In genomic region chr21:31186916-31187315, GRCh38 we compare ENCODE assay signal across 2 cellular contexts.
TF ChIP-seq lines count a peak whose summit lies in the region.

No MANE protein-coding gene starts in this region.

TF ChIP-seq in WTC11, 78 proteins besides CTCF, POLR2A, EP300 and RAD21 (continues in another document):
- TF ChIP-seq TEAD1 (CRISPR knock-in tag; IDR thresholded peaks at IDR 0.05) (no peak), ATF2 (CRISPR knock-in tag; IDR thresholded peaks at IDR 0.05; ENCODE audit: borderline replicate concordance, low read depth) (no peak), ERG (CRISPR knock-in tag; IDR thresholded peaks at IDR 0.05) (no peak), ZNF281 (CRISPR knock-in tag; IDR thresholded peaks at IDR 0.05) (no peak), ZMAT4 (CRISPR knock-in tag; IDR thresholded peaks at IDR 0.05) (no peak), ARID4B (CRISPR knock-in tag; IDR thresholded peaks at IDR 0.05; ENCODE audit: borderline replicate concordance) (no peak), NFATC4 (CRISPR knock-in tag; IDR thresholded peaks at IDR 0.05) (no peak), ZSCAN18 (CRISPR knock-in tag; IDR thresholded peaks at IDR 0.05) (no peak), MLX (CRISPR knock-in tag; IDR thresholded peaks at IDR 0.05) (no peak), KAT7 (CRISPR knock-in tag; IDR thresholded peaks at IDR 0.05; ENCODE audit: borderline replicate concordance) (no peak)

TF ChIP-seq in K562, 482 proteins besides CTCF, POLR2A, EP300 and RAD21:
- TF ChIP-seq ZNF655 (CRISPR knock-in tag; IDR thresholded peaks at IDR 0.05) = no peak
- TF ChIP-seq LARP7 (IDR thresholded peaks at IDR 0.05) = no peak
- no peak for TF ChIP-seq HMGN3 (IDR thresholded peaks at IDR 0.05; ENCODE audit: borderline replicate concordance, extremely low read depth, insufficient read length, low read depth, low read length)
- no peak for TF ChIP-seq ZHX1 (conservative IDR thresholded peaks at IDR 0.05; ENCODE audit: low read length)
- TF ChIP-seq NFIX (CRISPR knock-in tag; IDR thresholded peaks at IDR 0.05; ENCODE audit: low read depth) = no peak
- no peak for TF ChIP-seq XRCC5 (IDR thresholded peaks at IDR 0.05; ENCODE audit: low read depth, low read length)
- TF ChIP-seq THRB (CRISPR knock-in tag; conservative IDR thresholded peaks at IDR 0.05) = no peak
- TF ChIP-seq TSC22D4 (tag; IDR thresholded peaks at IDR 0.05) = no peak
- TF ChIP-seq KAT7 (CRISPR knock-in tag; IDR thresholded peaks at IDR 0.05; ENCODE audit: borderline replicate concordance) = no peak
- no peak for TF ChIP-seq NR0B1 (IDR thresholded peaks at IDR 0.05; ENCODE audit: partially characterized antibody)
- TF ChIP-seq ZNF395 (CRISPR knock-in tag; IDR thresholded peaks at IDR 0.05) = no peak
- no peak for TF ChIP-seq FOXA3 (CRISPR knock-in tag; conservative IDR thresholded peaks at IDR 0.05 in 1 of 2, IDR thresholded peaks at IDR 0.05 in 1 of 2)
- no peak for TF ChIP-seq MYNN (IDR thresholded peaks at IDR 0.05)
- TF ChIP-seq MYNN (CRISPR knock-in tag; IDR thresholded peaks at IDR 0.05) = no peak
- TF ChIP-seq ARID2 (IDR thresholded peaks at IDR 0.05) = no peak
